Comparison of ENCODE assay signal across 8 cellular contexts in the genomic region with DNA sequence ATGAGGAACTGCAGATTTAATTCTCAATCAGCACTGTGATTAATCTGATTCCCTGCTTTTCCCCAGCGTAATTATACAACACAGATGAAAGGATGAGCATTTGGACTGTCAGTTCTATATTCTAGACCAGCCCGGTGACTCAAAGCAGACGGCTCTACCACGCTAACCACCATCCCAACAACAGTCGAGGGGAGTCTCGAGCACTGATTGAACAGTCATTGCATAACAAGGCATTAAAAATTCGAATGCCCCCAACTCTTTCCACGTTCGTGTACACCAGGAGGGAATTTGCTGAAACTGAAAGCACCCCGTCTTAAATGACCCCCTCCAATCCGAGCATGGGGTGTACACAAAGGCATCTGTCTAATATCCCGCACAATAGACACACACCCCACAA. TPM values are rescaled to one million over a fixed set of nuclear protein-coding genes. Genes with fewer than 3 reads are reported as not detected.
DNase-seq lines count a peak whose midpoint lies in the region; ATAC-seq and TF ChIP-seq lines count a peak whose summit lies in the region.

No MANE protein-coding gene starts in this region.

- no peaks in the 10 kb centered on the region for H3K79me2 ChIP-seq in Karpas-422 (ENCODE audit: low read length)

- no peaks in the 10 kb centered on the region for H3K9me2 ChIP-seq in Karpas-422 (replicated peaks; ENCODE audit: insufficient read depth, low read length)

- no peaks in the 10 kb centered on the region for H3K27me3 ChIP-seq in duodenal mucosa (ENCODE audit: control insufficient read depth in 1 of 2, insufficient read depth in 2 of 2, low read length in 2 of 2)
- no peaks in the 10 kb centered on the region for H3K27me3 ChIP-seq in naive thymus-derived CD4-positive, alpha-beta T cell (ENCODE audit: control insufficient read depth in 2 of 2, insufficient read depth in 2 of 2, low read length in 2 of 2)
- H3K27me3 ChIP-seq in Karpas-422 (ENCODE audit: low read length): no peaks in the 10 kb centered on the region

- peaks cover 0 to 1% of the 10 kb centered on the region in 2 donors for H3K36me3 Mint-ChIP-seq in CD14-positive monocyte
- no peaks in the 10 kb centered on the region for H3K36me3 Mint-ChIP-seq in HFFc6 (ENCODE audit: low read depth)
- H3K36me3 Mint-ChIP-seq in T-helper 1 cell treated with Interleukin-12 subunit alpha and Interleukin-12 subunit beta and Interleukin-4 antibody, amounts not matched to agents 30 μg/mL and 1 μg/mL, for 36 hours (ENCODE audit: low read depth): peaks cover 2% of the 10 kb centered on the region
- H3K36me3 Mint-ChIP-seq in naive thymus-derived CD4-positive, alpha-beta T cell: peaks cover 0 to 4% (median 0%) of the 10 kb centered on the region in 5 donors

- H3K4me1 ChIP-seq in duodenal mucosa (ENCODE audit: control insufficient read depth in 1 of 2, insufficient read depth in 2 of 2, low read length in 2 of 2): peaks cover 8 to 9% of the 10 kb centered on the region in 2 donors
- peaks cover 8 to 10% of the 10 kb centered on the region in 2 donors for H3K4me1 ChIP-seq in naive thymus-derived CD4-positive, alpha-beta T cell (ENCODE audit: control insufficient read depth in 2 of 2, insufficient read depth in 2 of 2, low read length in 2 of 2)
- H3K4me1 ChIP-seq in Karpas-422 (ENCODE audit: low read length): no peaks in the 10 kb centered on the region

- peaks cover 5 to 10% (median 6%) of the 10 kb centered on the region in 3 donors for H3K27me3 Mint-ChIP-seq in CD14-positive monocyte (ENCODE audit: low read depth in 3 of 3)
- H3K27me3 Mint-ChIP-seq in HFFc6 (ENCODE audit: insufficient read depth): peaks cover 1% of the 10 kb centered on the region; the same call in 1 of the 2 replicates
- H3K27me3 Mint-ChIP-seq in T-helper 1 cell treated with Interleukin-12 subunit alpha and Interleukin-12 subunit beta and Interleukin-4 antibody, amounts not matched to agents 30 μg/mL and 1 μg/mL, for 36 hours (ENCODE audit: low read depth): no peaks in the 10 kb centered on the region
- peaks cover 0 to 2% (median 0%) of the 10 kb centered on the region in 5 donors for H3K27me3 Mint-ChIP-seq in naive thymus-derived CD4-positive, alpha-beta T cell

- TF ChIP-seq CTCF in CD14-positive monocyte (IDR thresholded peaks at IDR 0.05): no peak
- TF ChIP-seq CTCF in HFFc6 (IDR thresholded peaks at IDR 0.05): no peak

- no peaks in the 10 kb centered on the region for H3K9me3 ChIP-seq in duodenal mucosa (ENCODE audit: control insufficient read depth in 1 of 2, low read length in 2 of 2)
- H3K9me3 ChIP-seq in naive thymus-derived CD4-positive, alpha-beta T cell (ENCODE audit: control insufficient read depth in 2 of 3, low read length in 3 of 3): no peaks in the 10 kb centered on the region
- H3K9me3 ChIP-seq in Karpas-422 (ENCODE audit: low read length): no peaks in the 10 kb centered on the region

- ATAC-seq in naive thymus-derived CD4-positive, alpha-beta T cell: no peak
- ATAC-seq in sciatic nerve: no peak

- H3K4me3 ChIP-seq in duodenal mucosa (ENCODE audit: low read depth in 1 of 2, low read length in 2 of 2) (peak overlapping the region; percentile 87 to 90), Karpas-422 (ENCODE audit: low read length) (no peak overlapping the region)
- peak overlapping the region; percentile 78 for H3K4me3 ChIP-seq in naive thymus-derived CD4-positive, alpha-beta T cell (ENCODE audit: low read length)

- peak overlapping the region; percentile 89 to 94 for H3K4me3 Mint-ChIP-seq in CD14-positive monocyte
- peak overlapping the region; percentile 96 for H3K4me3 Mint-ChIP-seq in HFFc6
- H3K4me3 Mint-ChIP-seq in T-helper 1 cell treated with Interleukin-12 subunit alpha and Interleukin-12 subunit beta and Interleukin-4 antibody, amounts not matched to agents 30 μg/mL and 1 μg/mL, for 36 hours: peak overlapping the region; percentile 93
- peak overlapping the region; percentile 88 to 99 (median 92) for H3K4me3 Mint-ChIP-seq in naive thymus-derived CD4-positive, alpha-beta T cell

- H4K20me1 ChIP-seq in Karpas-422 (ENCODE audit: insufficient read depth, low read depth, low read length): no peaks in the 10 kb centered on the region

- intact Hi-C loops in CD14-positive monocyte (cut with micrococcal nuclease): no loop called here
- intact Hi-C loops in naive thymus-derived CD4-positive, alpha-beta T cell (cut with micrococcal nuclease): loop anchor here (2.0 to 10.0 kb wide), 10 partner anchors 13 to 1633 kb away; a partner anchor contains a TSS
- intact Hi-C loops in sciatic nerve (cut with DNase I): no loop called here

- H3K9me3 Mint-ChIP-seq in CD14-positive monocyte: peaks cover 0 to 9% (median 0%) of the 10 kb centered on the region in 7 donors
- H3K9me3 Mint-ChIP-seq in HFFc6: no peaks in the 10 kb centered on the region
- H3K9me3 Mint-ChIP-seq in T-helper 1 cell treated with Interleukin-12 subunit alpha and Interleukin-12 subunit beta and Interleukin-4 antibody, amounts not matched to agents 30 μg/mL and 1 μg/mL, for 36 hours: no peaks in the 10 kb centered on the region
- no peaks in the 10 kb centered on the region for H3K9me3 Mint-ChIP-seq in naive thymus-derived CD4-positive, alpha-beta T cell

- H3K9ac ChIP-seq in duodenal mucosa (ENCODE audit: low read depth in 1 of 2, low read length in 2 of 2): peak overlapping the region; percentile 71 to 74
- H3K9ac ChIP-seq in Karpas-422 (ENCODE audit: low read length): no peak overlapping the region

- peak overlapping the region in 6 of 7 donors; percentile 34 to 87 (median 74) for H3K27ac Mint-ChIP-seq in CD14-positive monocyte
- peak overlapping the region; percentile 85 for H3K27ac Mint-ChIP-seq in HFFc6
- peak overlapping the region; percentile 94 for H3K27ac Mint-ChIP-seq in T-helper 1 cell treated with Interleukin-12 subunit alpha and Interleukin-12 subunit beta and Interleukin-4 antibody, amounts not matched to agents 30 μg/mL and 1 μg/mL, for 36 hours
- H3K27ac Mint-ChIP-seq in naive thymus-derived CD4-positive, alpha-beta T cell: peak overlapping the region; percentile 71 to 95 (median 82)

- CTCF ChIA-PET in naive thymus-derived CD4-positive, alpha-beta T cell (lab: Charles Lee): no interaction called here

- H3K27ac ChIP-seq in duodenal mucosa (ENCODE audit: low read depth, low read length) (no peak overlapping the region), Karpas-422 (ENCODE audit: low read length) (no peak overlapping the region)
- H3K27ac ChIP-seq in naive thymus-derived CD4-positive, alpha-beta T cell (ENCODE audit: low read depth, low read length): peak overlapping the region; percentile 70

- DNase-seq in CD14-positive monocyte (ENCODE audit: low spot score) (no peak), HFFc6 (peak; percentile 10), Karpas-422 (no peak), sciatic nerve (ENCODE audit: low spot score) (no peak), cerebellum (ENCODE audit: low spot score) (no peak)
- DNase-seq in naive thymus-derived CD4-positive, alpha-beta T cell: peak in 3 of 9 donors; percentile 7 to 31 (median 14)

- H3K36me3 ChIP-seq in duodenal mucosa (ENCODE audit: control insufficient read depth in 1 of 2, insufficient read depth in 2 of 2, low read length in 2 of 2) (no peaks in the 10 kb centered on the region), Karpas-422 (ENCODE audit: insufficient read depth, low read length) (no peaks in the 10 kb centered on the region)
- H3K36me3 ChIP-seq in naive thymus-derived CD4-positive, alpha-beta T cell (ENCODE audit: control insufficient read depth in 2 of 3, insufficient read depth in 3 of 3, low read length in 3 of 3): peaks cover 0 to 4% (median 0%) of the 10 kb centered on the region in 3 experiments

- H3K4me1 Mint-ChIP-seq in CD14-positive monocyte (peaks cover 20% of the 10 kb centered on the region), HFFc6 (ENCODE audit: low read depth) (peaks cover 39% of the 10 kb centered on the region)
- H3K4me1 Mint-ChIP-seq in T-helper 1 cell treated with Interleukin-12 subunit alpha and Interleukin-12 subunit beta and Interleukin-4 antibody, amounts not matched to agents 30 μg/mL and 1 μg/mL, for 36 hours (ENCODE audit: low read depth): peaks cover 28% of the 10 kb centered on the region
- peaks cover 9 to 52% (median 41%) of the 10 kb centered on the region in 7 donors for H3K4me1 Mint-ChIP-seq in naive thymus-derived CD4-positive, alpha-beta T cell

- no peak overlapping the region for H2AFZ ChIP-seq in Karpas-422 (ENCODE audit: low read length)

- no peak overlapping the region for H3K4me2 ChIP-seq in Karpas-422 (ENCODE audit: low read depth, low read length, poor library complexity, severe bottlenecking)

- POLR2A ChIA-PET in naive thymus-derived CD4-positive, alpha-beta T cell (lab: Charles Lee): interaction anchor here (0.6 kb wide), 1 partner anchor 70 kb away, joined by 3 read pairs; no protein-coding TSS in a partner anchor

RNA-seq across cellular contexts. Expression of a gene that starts 1.2 kb away (rescaled TPM):
- 1 to 10 TPM in 1 of 2 donors, under 1 TPM in 1; 0.48 to 2.5 TPM for polyA plus RNA-seq in CD14-positive monocyte
- 10 to 100 TPM; 34.7 to 37.1 (median 35.4) TPM for total RNA-seq in HFFc6 (2021; fragmentation: NEBNext Ultra II Directional; extraction: Animal tissue kit (Norgen Biotek cat#: 25700))
- total RNA-seq in naive thymus-derived CD4-positive, alpha-beta T cell: 10 to 100 TPM; 31.5 to 72.4 (median 65.0) TPM
- 1 to 10 TPM; 5.6 to 6.1 TPM for polyA plus RNA-seq in naive thymus-derived CD4-positive, alpha-beta T cell
- total RNA-seq in Karpas-422 (2014; rRNA removed; shearing (Covaris generic); ENCODE audit: low replicate concordance): not detected in 2 replicates
- 43.3 TPM for total RNA-seq in sciatic nerve
- total RNA-seq in cerebellum: 108 TPM

Comparison
In these comparisons a context has a peak if more than half of its experiments do, and no peak if none do; other contexts are left out.
1. RNA of a gene that starts 1.2 kb away (total RNA-seq): 108 TPM in cerebellum (single experiment), 31.5 to 72.4 TPM in naive thymus-derived CD4-positive, alpha-beta T cell, 43.3 TPM in sciatic nerve (single experiment) and 34.7 to 37.1 TPM in HFFc6; not detected in Karpas-422; every median in the first group is over 10 times any median in the second.
2. intact Hi-C loops: an anchor here in naive thymus-derived CD4-positive, alpha-beta T cell (2.0 to 10.0 kb wide); none called in CD14-positive monocyte and sciatic nerve.
3. Peak in every context shown above with its lines, with median percentiles within 50 percentile points of each other: H3K27ac Mint-ChIP-seq and H3K4me3 Mint-ChIP-seq.